ENCODE assay signal across 8 cellular contexts in the genomic region with DNA sequence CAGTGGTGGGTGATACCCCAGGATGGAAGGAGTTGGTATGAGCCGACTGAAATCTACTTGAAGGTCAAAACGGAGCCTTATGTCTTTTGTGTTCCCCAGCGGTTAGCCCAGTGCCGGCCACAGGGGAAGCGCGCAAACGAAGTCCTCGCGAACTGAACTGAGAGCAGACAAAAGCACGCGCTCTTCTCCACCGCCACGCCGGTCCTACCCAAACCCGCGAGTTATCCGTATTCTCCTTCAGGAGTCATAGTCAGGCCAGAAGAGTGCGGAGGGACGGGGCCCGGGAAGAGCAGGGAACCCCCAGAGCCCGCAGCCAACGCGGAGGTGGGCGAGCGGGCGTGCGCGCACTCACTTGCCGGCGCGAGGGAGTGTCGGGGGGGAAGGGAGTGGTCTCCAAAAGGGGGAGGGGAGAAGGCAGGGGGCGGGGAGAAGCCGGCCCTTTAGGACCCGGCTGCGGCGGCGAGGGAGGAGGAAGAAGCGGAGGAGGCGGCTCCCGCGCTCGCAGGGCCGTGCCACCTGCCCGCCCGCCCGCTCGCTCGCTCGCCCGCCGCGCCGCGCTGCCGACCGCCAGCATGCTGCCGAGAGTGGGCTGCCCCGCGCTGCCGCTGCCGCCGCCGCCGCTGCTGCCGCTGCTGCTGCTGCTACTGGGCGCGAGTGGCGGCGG. TPM values are rescaled to one million over a fixed set of nuclear protein-coding genes. Genes with fewer than 3 reads are reported as not detected.
A peak's percentile ranks its signal among the peaks of the same experiment; 100 is the strongest.
DNase-seq lines count a peak whose midpoint lies in the region; ATAC-seq and TF ChIP-seq lines count a peak whose summit lies in the region.

A gene with protein sequence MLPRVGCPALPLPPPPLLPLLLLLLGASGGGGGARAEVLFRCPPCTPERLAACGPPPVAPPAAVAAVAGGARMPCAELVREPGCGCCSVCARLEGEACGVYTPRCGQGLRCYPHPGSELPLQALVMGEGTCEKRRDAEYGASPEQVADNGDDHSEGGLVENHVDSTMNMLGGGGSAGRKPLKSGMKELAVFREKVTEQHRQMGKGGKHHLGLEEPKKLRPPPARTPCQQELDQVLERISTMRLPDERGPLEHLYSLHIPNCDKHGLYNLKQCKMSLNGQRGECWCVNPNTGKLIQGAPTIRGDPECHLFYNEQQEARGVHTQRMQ (plus strand): TSS at position 469 of the 664 bp plus-strand sequence. CDS start 104 bp downstream, at position 573.

- no peak; the same call in 1 of the 2 replicates for TF ChIP-seq CTCF in HEK293 (tag by site-specific recombination; IDR thresholded peaks at IDR 0.05)

- peaks cover 0 to 44% (median 18%) of the 10 kb centered on the region in 11 experiments; a peak in 12 of 22 replicates for H4K20me1 ChIP-seq in BLaER1 treated with 17β-estradiol and CSF1 and Interleukin-3, amounts not matched to agents 10 nM and 100 nM

- H3K9me3 ChIP-seq in BLaER1 treated with 17β-estradiol and CSF1 and Interleukin-3, amounts not matched to agents 10 nM and 100 nM (replicated peaks in 1 of 11), result no peaks in the 10 kb centered on the region
- no peaks in the 10 kb centered on the region for H3K9me3 ChIP-seq in HEK293 (ENCODE audit: control insufficient read depth, insufficient read depth, low read depth, low read length)

- ATAC-seq in HG02884 (IDR thresholded peaks at IDR 0.05; ENCODE audit: unreplicated experiment) (no peak), HG03457 (IDR thresholded peaks at IDR 0.05; ENCODE audit: unreplicated experiment) (no peak)

- H3K4me1 ChIP-seq in BLaER1 treated with 17β-estradiol and CSF1 and Interleukin-3, amounts not matched to agents 10 nM and 100 nM, result peaks cover 40 to 57% (median 50%) of the 10 kb centered on the region in 10 experiments
- peaks cover 19% of the 10 kb centered on the region for H3K4me1 ChIP-seq in HEK293 (ENCODE audit: control insufficient read depth, insufficient read depth, low read length)

- H3K27me3 ChIP-seq in BLaER1 treated with 17β-estradiol and CSF1 and Interleukin-3, amounts not matched to agents 10 nM and 100 nM, result peaks cover 44 to 65% (median 61%) of the 10 kb centered on the region in 11 experiments

- H3K4me3 ChIP-seq in BLaER1 treated with 17β-estradiol and CSF1 and Interleukin-3, amounts not matched to agents 10 nM and 100 nM, result peak within 1 kb of the TSS; percentile 69 to 90 (median 82)
- peak within 1 kb of the TSS; percentile 53 for H3K4me3 ChIP-seq in HEK293 (ENCODE audit: low read depth, low read length)

- peak within 1 kb of the TSS; percentile 81 to 100 (median 98) for H3K4me2 ChIP-seq in BLaER1 treated with 17β-estradiol and CSF1 and Interleukin-3, amounts not matched to agents 10 nM and 100 nM

- DNase-seq in SHP77 (lab: John Stamatoyannopoulos, UW), result peak; percentile 59 to 85
- DNase-seq in cerebellum (ENCODE audit: low spot score), result no peak
- DNase-seq in left kidney (ENCODE audit: low read depth, low spot score), result peak; percentile 96
- DNase-seq in stimulated activated CD8-positive, alpha-beta memory T cell treated with anti-CD3 and anti-CD28 coated beads, Interleukin-12 subunit alpha, Interleukin-12 subunit beta, amount 100 ng/mL, for 4 hours (ENCODE audit: low read depth), result peak; percentile 1

- CTCF ChIA-PET in HEK293 (lab: Yijun Ruan, JAX), result interaction anchor here (1.0 to 1.1 kb wide), 2 partner anchors 113 to 114 kb away, joined by 4 read pairs; no protein-coding TSS in a partner anchor

- POLR2A ChIA-PET in HEK293 (lab: Yijun Ruan, JAX), result no interaction called here

- H3K9ac ChIP-seq in BLaER1 treated with 17β-estradiol and CSF1 and Interleukin-3, amounts not matched to agents 10 nM and 100 nM, result peak within 1 kb of the TSS; percentile 60 to 89 (median 80)

- H3K27ac ChIP-seq in BLaER1 treated with 17β-estradiol and CSF1 and Interleukin-3, amounts not matched to agents 10 nM and 100 nM, result peak within 1 kb of the TSS in 9 of 11 experiments; percentile 65 to 85 (median 81); a peak in 18 of 22 replicates
- peak within 1 kb of the TSS; percentile 56; the same call in 1 of the 2 replicates for H3K27ac ChIP-seq in HEK293 (ENCODE audit: extremely low read depth, low read depth, low read length)

- peaks cover 0 to 10% (median 5%) of the 10 kb centered on the region in 11 experiments; a peak in 8 of 22 replicates for H3K36me3 ChIP-seq in BLaER1 treated with 17β-estradiol and CSF1 and Interleukin-3, amounts not matched to agents 10 nM and 100 nM
- H3K36me3 ChIP-seq in HEK293 (ENCODE audit: control insufficient read depth in 2 of 2, insufficient read depth in 1 of 2, low read length in 2 of 2), result no peaks in the 10 kb centered on the region; a peak in 1 of 3 replicates

TF ChIP-seq in HEK293, 187 proteins besides CTCF, POLR2A, EP300 and RAD21 (continues in another document):
- no peak for TF ChIP-seq ZNF510 (tag by site-specific recombination; IDR thresholded peaks at IDR 0.05; ENCODE audit: insufficient replicate concordance)
- TF ChIP-seq YY2 (tag by site-specific recombination; IDR thresholded peaks at IDR 0.05), result no peak
- TF ChIP-seq ZNF24 (tag by site-specific recombination; IDR thresholded peaks at IDR 0.05), result no peak
- TF ChIP-seq ZNF202 (tag by site-specific recombination; IDR thresholded peaks at IDR 0.05; ENCODE audit: borderline replicate concordance), result no peak
- TF ChIP-seq, protein P1, sequence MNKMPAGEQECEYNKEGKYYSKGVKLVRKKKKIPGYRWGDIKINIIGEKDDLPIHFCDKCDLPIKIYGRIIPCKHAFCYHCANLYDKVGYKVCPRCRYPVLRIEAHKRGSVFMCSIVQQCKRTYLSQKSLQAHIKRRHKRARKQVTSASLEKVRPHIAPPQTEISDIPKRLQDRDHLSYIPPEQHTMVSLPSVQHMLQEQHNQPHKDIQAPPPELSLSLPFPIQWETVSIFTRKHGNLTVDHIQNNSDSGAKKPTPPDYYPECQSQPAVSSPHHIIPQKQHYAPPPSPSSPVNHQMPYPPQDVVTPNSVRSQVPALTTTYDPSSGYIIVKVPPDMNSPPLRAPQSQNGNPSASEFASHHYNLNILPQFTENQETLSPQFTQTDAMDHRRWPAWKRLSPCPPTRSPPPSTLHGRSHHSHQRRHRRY (tag by site-specific recombination; IDR thresholded peaks at IDR 0.05), result no peak
- TF ChIP-seq ZBTB20 (tag by site-specific recombination; IDR thresholded peaks at IDR 0.05), result peak; percentile 82
- TF ChIP-seq FEZF1 (tag by site-specific recombination; IDR thresholded peaks at IDR 0.05), result no peak
- TF ChIP-seq, protein P2, sequence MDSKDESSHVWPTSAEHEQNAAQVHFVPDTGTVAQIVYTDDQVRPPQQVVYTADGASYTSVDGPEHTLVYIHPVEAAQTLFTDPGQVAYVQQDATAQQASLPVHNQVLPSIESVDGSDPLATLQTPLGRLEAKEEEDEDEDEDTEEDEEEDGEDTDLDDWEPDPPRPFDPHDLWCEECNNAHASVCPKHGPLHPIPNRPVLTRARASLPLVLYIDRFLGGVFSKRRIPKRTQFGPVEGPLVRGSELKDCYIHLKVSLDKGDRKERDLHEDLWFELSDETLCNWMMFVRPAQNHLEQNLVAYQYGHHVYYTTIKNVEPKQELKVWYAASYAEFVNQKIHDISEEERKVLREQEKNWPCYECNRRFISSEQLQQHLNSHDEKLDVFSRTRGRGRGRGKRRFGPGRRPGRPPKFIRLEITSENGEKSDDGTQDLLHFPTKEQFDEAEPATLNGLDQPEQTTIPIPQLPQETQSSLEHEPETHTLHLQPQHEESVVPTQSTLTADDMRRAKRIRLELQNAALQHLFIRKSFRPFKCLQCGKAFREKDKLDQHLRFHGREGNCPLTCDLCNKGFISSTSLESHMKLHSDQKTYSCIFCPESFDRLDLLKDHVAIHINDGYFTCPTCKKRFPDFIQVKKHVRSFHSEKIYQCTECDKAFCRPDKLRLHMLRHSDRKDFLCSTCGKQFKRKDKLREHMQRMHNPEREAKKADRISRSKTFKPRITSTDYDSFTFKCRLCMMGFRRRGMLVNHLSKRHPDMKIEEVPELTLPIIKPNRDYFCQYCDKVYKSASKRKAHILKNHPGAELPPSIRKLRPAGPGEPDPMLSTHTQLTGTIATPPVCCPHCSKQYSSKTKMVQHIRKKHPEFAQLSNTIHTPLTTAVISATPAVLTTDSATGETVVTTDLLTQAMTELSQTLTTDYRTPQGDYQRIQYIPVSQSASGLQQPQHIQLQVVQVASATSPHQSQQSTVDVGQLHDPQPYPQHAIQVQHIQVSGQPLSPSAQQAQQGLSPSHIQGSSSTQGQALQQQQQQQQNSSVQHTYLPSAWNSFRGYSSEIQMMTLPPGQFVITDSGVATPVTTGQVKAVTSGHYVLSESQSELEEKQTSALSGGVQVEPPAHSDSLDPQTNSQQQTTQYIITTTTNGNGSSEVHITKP (tag by site-specific recombination; IDR thresholded peaks at IDR 0.05), result peak; percentile 88
- peak; percentile 45; the same call in 1 of the 2 replicates for TF ChIP-seq ZBTB8A (tag by site-specific recombination; IDR thresholded peaks at IDR 0.05)
- no peak for TF ChIP-seq REPIN1 (tag by site-specific recombination; IDR thresholded peaks at IDR 0.05; ENCODE audit: low read depth)
- no peak for TF ChIP-seq ZNF223 (tag by site-specific recombination; IDR thresholded peaks at IDR 0.05)
- TF ChIP-seq ZNF214 (tag by site-specific recombination; IDR thresholded peaks at IDR 0.05; ENCODE audit: borderline replicate concordance), result no peak
- no peak for TF ChIP-seq OSR2 (tag by site-specific recombination; IDR thresholded peaks at IDR 0.05)
- TF ChIP-seq ZNF658 (tag by site-specific recombination; IDR thresholded peaks at IDR 0.05), result no peak
- no peak for TF ChIP-seq GLIS2 (tag by site-specific recombination; IDR thresholded peaks at IDR 0.05)
- peak; percentile 67 for TF ChIP-seq EGR2 (tag by site-specific recombination; IDR thresholded peaks at IDR 0.05; ENCODE audit: low read depth)
- no peak for TF ChIP-seq ZBTB21 (tag by site-specific recombination; IDR thresholded peaks at IDR 0.05)
- no peak for TF ChIP-seq ZNF175 (tag by site-specific recombination; IDR thresholded peaks at IDR 0.05)
- TF ChIP-seq ZNF561 (tag by site-specific recombination; IDR thresholded peaks at IDR 0.05; ENCODE audit: borderline replicate concordance), result no peak
- 0 out of 2 replicates have a peak, but pooled peaks have one; percentile 19 for TF ChIP-seq KLF16 (tag by site-specific recombination; IDR thresholded peaks at IDR 0.05)
- no peak for TF ChIP-seq ZNF623 (tag by site-specific recombination; IDR thresholded peaks at IDR 0.05)

RNA-seq across cellular contexts. Expression of the gene that starts here (rescaled TPM):
- total RNA-seq in cerebellum, result 101 TPM
